23 cellular contexts compared by ENCODE assay signal in genomic region chr21:14985306-14985705, GRCh38.
DNase-seq lines count a peak whose midpoint lies in the region; ATAC-seq and TF ChIP-seq lines count a peak whose summit lies in the region.
"Had no signal": no experiment of that assay in that cellular context is flagged by ENCODE, and none has a peak within 500 bp of the region (broad histone marks: within the 10 kb centered on the region; RNA-seq: fewer than 3 reads in every experiment).

No MANE protein-coding gene starts in this region.

- TF ChIP-seq CTCF in endodermal cell (conservative IDR thresholded peaks at IDR 0.05) = no peak

- in situ Hi-C loops in KBM-7 (cut with MboI; ENCODE audit: low pct_unique_long_range_greater_than_20kb, low sequenced_read_pairs) = no loop called here

- H3K36me3 ChIP-seq in SJCRH30 = peaks cover 18% of the 10 kb centered on the region
- H3K36me3 ChIP-seq in endodermal cell (ENCODE audit: control insufficient read depth, insufficient read depth, low read length) = peaks cover 43% of the 10 kb centered on the region
- H3K36me3 ChIP-seq: BE2C had no signal

- no peak for ATAC-seq in T-helper 17 cell
- ATAC-seq: GM12878, HCT116 had no signal

- H3K27ac ChIP-seq in SJCRH30 = peak overlapping the region; percentile 81
- H3K27ac ChIP-seq in endodermal cell (ENCODE audit: low read depth, low read length) = no peak overlapping the region
- H3K27ac ChIP-seq: GM23248, HL-60 had no signal

- H3K36me3 Mint-ChIP-seq in endodermal cell (ENCODE audit: low read depth) (peaks cover 34% of the 10 kb centered on the region), T-helper 17 cell (ENCODE audit: low read depth) (no peaks in the 10 kb centered on the region)

- peaks cover 15% of the 10 kb centered on the region for H3K9me3 Mint-ChIP-seq in endodermal cell
- H3K9me3 Mint-ChIP-seq: CD4-positive, CD25-positive, alpha-beta regulatory T cell; CD8-positive, alpha-beta memory T cell had no signal

- peak; percentile 11 for DNase-seq in OCI-M1 (lab: John Stamatoyannopoulos, UW)
- DNase-seq in SJCRH30 = peak; percentile 79 to 87
- DNase-seq in endodermal cell = no peak
- DNase-seq in posterior vena cava (ENCODE audit: low spot score) = no peak
- DNase-seq in KBM-7 = no peak
- no peak for DNase-seq in OCI-M2 (lab: John Stamatoyannopoulos, UW; ENCODE audit: unreplicated experiment)
- DNase-seq in T-helper 17 cell = no peak
- DNase-seq: ACHN; BE2C; C1 segment of cervical spinal cord; CD4-positive, CD25-positive, alpha-beta regulatory T cell; CD8-positive, alpha-beta memory T cell; COR-L47; DMS 273 treated with DMSO at 0.1 percent for 48 hours; DMS53; DND-41; EL; GM23248; HFFc6; IMR-90 had no signal

- H3K9me3 ChIP-seq in SJCRH30 (replicated peaks) (peaks cover 9% of the 10 kb centered on the region), endodermal cell (ENCODE audit: control insufficient read depth, low read length) (peaks cover 28% of the 10 kb centered on the region), T-helper 17 cell (ENCODE audit: control insufficient read depth, low read length, poor library complexity, severe bottlenecking) (no peaks in the 10 kb centered on the region)
- H3K9me3 ChIP-seq: BE2C had no signal

- H3K4me3 Mint-ChIP-seq in endodermal cell (no peak overlapping the region), T-helper 17 cell (no peak overlapping the region)
- H3K4me3 Mint-ChIP-seq: CD4-positive, CD25-positive, alpha-beta regulatory T cell; CD8-positive, alpha-beta memory T cell; HFFc6 had no signal

- H3K9ac ChIP-seq in endodermal cell (ENCODE audit: extremely low read depth, low read length, poor library complexity, severe bottlenecking) = no peak overlapping the region
- H3K9ac ChIP-seq: GM23248 had no signal

- no peaks in the 10 kb centered on the region for H3K27me3 ChIP-seq in SJCRH30
- H3K27me3 ChIP-seq in endodermal cell (ENCODE audit: control insufficient read depth, insufficient read depth, low read length, poor library complexity, severe bottlenecking) = no peaks in the 10 kb centered on the region
- H3K27me3 ChIP-seq: BE2C had no signal

- peaks cover 61% of the 10 kb centered on the region for H3K4me1 ChIP-seq in SJCRH30
- H3K4me1 ChIP-seq in endodermal cell (ENCODE audit: control insufficient read depth, insufficient read depth, low read length) = peaks cover 11% of the 10 kb centered on the region

- 83 to 100% methylated on average over 1 to 3 of the region's 3 CpGs for WGBS in endodermal cell (ENCODE audit: insufficient coverage in 1 of 2, insufficient read length in 1 of 2), 2 experiments

- H3K27ac Mint-ChIP-seq in endodermal cell (peak overlapping the region; percentile 31), T-helper 17 cell (no peak overlapping the region)
- H3K27ac Mint-ChIP-seq: CD4-positive, CD25-positive, alpha-beta regulatory T cell; HFFc6 had no signal

- H3K4me1 Mint-ChIP-seq in endodermal cell = peaks cover 62% of the 10 kb centered on the region
- peaks cover 3% of the 10 kb centered on the region for H3K4me1 Mint-ChIP-seq in T-helper 17 cell

- no peaks in the 10 kb centered on the region for H3K27me3 Mint-ChIP-seq in endodermal cell (ENCODE audit: insufficient read depth)
- H3K27me3 Mint-ChIP-seq in T-helper 17 cell = no peaks in the 10 kb centered on the region
- H3K27me3 Mint-ChIP-seq: CD4-positive, CD25-positive, alpha-beta regulatory T cell; CD8-positive, alpha-beta memory T cell had no signal

- intact Hi-C loops in posterior vena cava (cut with DNase I) = no loop called here

- H3K4me3 ChIP-seq in SJCRH30 = no peak overlapping the region
- peak overlapping the region; percentile 66 for H3K4me3 ChIP-seq in endodermal cell (ENCODE audit: low read length)
- H3K4me3 ChIP-seq: GM12878, GM23248 had no signal

Comparison
In these comparisons a context has a peak if more than half of its experiments do, and no peak if none do; other contexts are left out.
1. DNase-seq: peak in OCI-M1 (single experiment) and SJCRH30 (2 of 2); none in endodermal cell (single experiment), posterior vena cava (single experiment), KBM-7 (single experiment), OCI-M2 (single experiment) and T-helper 17 cell (0 of 3).